Comparison of ENCODE assay signal across 8 cellular contexts in the genomic region with DNA sequence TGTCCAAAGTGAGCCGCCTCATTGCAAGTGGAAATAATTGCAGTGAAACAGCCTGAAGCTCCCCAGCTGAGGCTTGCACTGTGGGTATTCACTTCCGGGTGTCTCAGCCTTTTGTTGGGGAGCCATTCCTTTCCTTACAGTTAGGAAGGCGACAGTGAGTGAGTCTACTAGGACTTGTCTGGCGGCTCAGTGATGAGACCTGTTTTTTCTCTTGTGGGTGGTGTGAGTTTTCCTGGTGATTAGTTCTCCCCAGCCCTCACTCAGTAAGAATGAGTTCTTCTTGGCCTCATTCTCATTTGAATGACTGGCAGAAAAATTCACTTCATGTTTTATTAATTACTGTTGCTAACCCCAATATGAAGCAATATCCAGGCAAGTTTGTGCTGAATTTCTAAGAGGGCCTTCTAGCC. TPM values are rescaled to one million over a fixed set of nuclear protein-coding genes. Genes with fewer than 3 reads are reported as not detected.
A peak's percentile ranks its signal among the peaks of the same experiment; 100 is the strongest.
DNase-seq lines count a peak whose midpoint lies in the region; ATAC-seq lines count a peak whose summit lies in the region.

No MANE protein-coding gene starts in this region.

- H3K4me1 ChIP-seq in BLaER1 (peaks cover 52% of the 10 kb centered on the region), Karpas-422 (ENCODE audit: low read length) (peaks cover 35% of the 10 kb centered on the region), mesenchymal stem cell (ENCODE audit: control insufficient read depth, insufficient read depth, low read depth, low read length) (peaks cover 2% of the 10 kb centered on the region)

- H4K8ac ChIP-seq in mesenchymal stem cell (ENCODE audit: low read length), result no peak overlapping the region

- DNase-seq in Karpas-422 (no peak), mesenchymal stem cell (peak; percentile 46), ureter (ENCODE audit: low spot score) (no peak), SHP77 treated with DMSO at 0.1 percent for 48 hours (lab: John Stamatoyannopoulos, UW) (no peak), foreskin melanocyte (no peak)

- no peak overlapping the region for H2AFZ ChIP-seq in Karpas-422 (ENCODE audit: low read length)
- no peak overlapping the region for H2AFZ ChIP-seq in mesenchymal stem cell (ENCODE audit: low read depth, low read length)

- no peak overlapping the region for H2BK15ac ChIP-seq in mesenchymal stem cell (ENCODE audit: low read depth, poor library complexity, severe bottlenecking)

- H3K27ac ChIP-seq in BLaER1, result no peak overlapping the region; the same call in 1 of the 2 replicates
- peak overlapping the region; percentile 74 for H3K27ac ChIP-seq in Karpas-422 (ENCODE audit: low read length)
- H3K27ac ChIP-seq in mesenchymal stem cell (ENCODE audit: low read length, poor library complexity, severe bottlenecking), result peak overlapping the region; percentile 44

- H3K79me2 ChIP-seq in Karpas-422 (ENCODE audit: low read length), result peaks cover 34% of the 10 kb centered on the region

- H3K27me3 ChIP-seq in BLaER1, result no peaks in the 10 kb centered on the region
- H3K27me3 ChIP-seq in Karpas-422 (ENCODE audit: low read length), result no peaks in the 10 kb centered on the region
- H3K27me3 ChIP-seq in mesenchymal stem cell (ENCODE audit: control insufficient read depth in 1 of 2, insufficient read depth in 1 of 2, low read length in 2 of 2), result no peaks in the 10 kb centered on the region

- no peak for ATAC-seq in GM18868 (IDR thresholded peaks at IDR 0.05; ENCODE audit: unreplicated experiment)

- H4K20me1 ChIP-seq in BLaER1, result peaks cover 54% of the 10 kb centered on the region
- H4K20me1 ChIP-seq in Karpas-422 (ENCODE audit: insufficient read depth, low read depth, low read length), result peaks cover 7% of the 10 kb centered on the region; the same call in 1 of the 2 replicates

- no peak overlapping the region for H2BK12ac ChIP-seq in mesenchymal stem cell (ENCODE audit: low read length in 2 of 2)

- H3K36me3 Mint-ChIP-seq in activated naive CD8-positive, alpha-beta T cell, result peaks cover 10% of the 10 kb centered on the region

- H2AK5ac ChIP-seq in mesenchymal stem cell (ENCODE audit: low read length, severe bottlenecking), result peak overlapping the region; percentile 87

- H3K4me2 ChIP-seq in BLaER1 (peak overlapping the region; percentile 96), Karpas-422 (ENCODE audit: low read depth, low read length, poor library complexity, severe bottlenecking) (peak overlapping the region; percentile 98), mesenchymal stem cell (ENCODE audit: low read length, poor library complexity, severe bottlenecking) (peak overlapping the region; percentile 56)

- no peak overlapping the region for H3K23ac ChIP-seq in mesenchymal stem cell (ENCODE audit: low read length in 2 of 2)

- no peaks in the 10 kb centered on the region for H3K9me3 Mint-ChIP-seq in activated naive CD8-positive, alpha-beta T cell (ENCODE audit: low read depth)

- 67% methylated on average over 3 of the region's 4 CpGs for WGBS in mesenchymal stem cell

- H3K9me3 ChIP-seq in BLaER1, result no peaks in the 10 kb centered on the region
- H3K9me3 ChIP-seq in Karpas-422 (ENCODE audit: low read length), result no peaks in the 10 kb centered on the region
- H3K9me3 ChIP-seq in mesenchymal stem cell (ENCODE audit: control insufficient read depth, low read length), result no peaks in the 10 kb centered on the region

- peaks cover 7% of the 10 kb centered on the region for H3K79me1 ChIP-seq in mesenchymal stem cell (replicated peaks; ENCODE audit: low read length, poor library complexity, severe bottlenecking)

- H2BK5ac ChIP-seq in mesenchymal stem cell (ENCODE audit: low read depth, low read length, poor library complexity, severe bottlenecking), result no peak overlapping the region

- H3K9ac ChIP-seq in BLaER1, result peak overlapping the region; percentile 95
- H3K9ac ChIP-seq in Karpas-422 (ENCODE audit: low read length), result peak overlapping the region; percentile 87; the same call in 1 of the 2 replicates
- peak overlapping the region; percentile 98 for H3K9ac ChIP-seq in mesenchymal stem cell (ENCODE audit: low read length)

- H2BK120ac ChIP-seq in mesenchymal stem cell (ENCODE audit: low read depth, low read length), result no peak overlapping the region

- peak overlapping the region; percentile 93 for H3K4me3 Mint-ChIP-seq in activated naive CD8-positive, alpha-beta T cell

- peak overlapping the region in 1 of 2 experiments; percentile 75 for H3K4ac ChIP-seq in mesenchymal stem cell (ENCODE audit: low read depth in 1 of 2, low read length in 2 of 2)

- H3K36me3 ChIP-seq in BLaER1 (peaks cover 53% of the 10 kb centered on the region), Karpas-422 (ENCODE audit: insufficient read depth, low read length) (peaks cover 13% of the 10 kb centered on the region; the same call in 1 of the 2 replicates), mesenchymal stem cell (ENCODE audit: control insufficient read depth in 1 of 2, insufficient read depth in 2 of 2, low read depth in 1 of 2, low read length in 2 of 2) (peaks cover 20 to 36% of the 10 kb centered on the region in 2 experiments)

- no peak overlapping the region for H3K14ac ChIP-seq in mesenchymal stem cell (ENCODE audit: low read length in 2 of 2)

- H3K9me2 ChIP-seq in Karpas-422 (replicated peaks; ENCODE audit: insufficient read depth, low read length), result no peaks in the 10 kb centered on the region

- H3K27ac Mint-ChIP-seq in activated naive CD8-positive, alpha-beta T cell, result peak overlapping the region; percentile 97

- no peak overlapping the region for H3K18ac ChIP-seq in mesenchymal stem cell (ENCODE audit: low read depth in 1 of 2, low read length in 2 of 2)

- peak overlapping the region; percentile 91 for H3K4me3 ChIP-seq in BLaER1
- peak overlapping the region; percentile 89 for H3K4me3 ChIP-seq in Karpas-422 (ENCODE audit: low read length)
- H3K4me3 ChIP-seq in mesenchymal stem cell (ENCODE audit: insufficient read depth in 1 of 2, low read depth in 1 of 2, low read length in 2 of 2), result peak overlapping the region in 1 of 2 experiments; percentile 98

- no peaks in the 10 kb centered on the region for H3K27me3 Mint-ChIP-seq in activated naive CD8-positive, alpha-beta T cell

- H3K4me1 Mint-ChIP-seq in activated naive CD8-positive, alpha-beta T cell (ENCODE audit: low read depth), result peaks cover 43% of the 10 kb centered on the region

- no peak overlapping the region for H4K91ac ChIP-seq in mesenchymal stem cell (ENCODE audit: low read length)

RNA-seq across cellular contexts. Expression of a gene that starts 2.6 kb away (rescaled TPM):
- 234 and 237 TPM in 2 replicates for total RNA-seq in Karpas-422 (2014; rRNA removed; shearing (Covaris generic); ENCODE audit: low replicate concordance)
- polyA plus RNA-seq in mesenchymal stem cell (2013, experiment 1 of 2), result 268 TPM
- 270 TPM for polyA plus RNA-seq in mesenchymal stem cell (2013, experiment 2 of 2)
- 190 TPM for total RNA-seq in ureter

RNA-seq across cellular contexts. Expression of a gene that starts 17.2 kb away (rescaled TPM):
- total RNA-seq in Karpas-422 (2014; rRNA removed; shearing (Covaris generic); ENCODE audit: low replicate concordance), result 30.8 and 47.1 TPM in 2 replicates
- polyA plus RNA-seq in mesenchymal stem cell (2013, experiment 1 of 2), result 60.5 TPM
- 56.7 TPM for polyA plus RNA-seq in mesenchymal stem cell (2013, experiment 2 of 2)
- 41.2 TPM for total RNA-seq in ureter

RNA-seq across cellular contexts. Expression of a gene that starts 17.4 kb away (rescaled TPM):
- 16.3 and 25.5 TPM in 2 replicates for total RNA-seq in Karpas-422 (2014; rRNA removed; shearing (Covaris generic); ENCODE audit: low replicate concordance)
- polyA plus RNA-seq in mesenchymal stem cell (2013, experiment 1 of 2), result 38.8 TPM
- 39.7 TPM for polyA plus RNA-seq in mesenchymal stem cell (2013, experiment 2 of 2)
- total RNA-seq in ureter, result 34.0 TPM

RNA-seq across cellular contexts. Expression of a gene that starts 27.4 kb away (rescaled TPM):
- 16.2 and 16.5 TPM in 2 replicates for total RNA-seq in Karpas-422 (2014; rRNA removed; shearing (Covaris generic); ENCODE audit: low replicate concordance)
- 8.0 TPM for polyA plus RNA-seq in mesenchymal stem cell (2013, experiment 1 of 2)
- polyA plus RNA-seq in mesenchymal stem cell (2013, experiment 2 of 2), result 7.5 TPM
- 51.9 TPM for total RNA-seq in ureter
